Comparison of ENCODE assay signal across 13 cellular contexts in genomic region chr6:23176471-23176870, GRCh38.
DNase-seq lines count a peak whose midpoint lies in the region; ATAC-seq and TF ChIP-seq lines count a peak whose summit lies in the region.
"Had no signal": no experiment of that assay in that cellular context is flagged by ENCODE, and none has a peak within 500 bp of the region (broad histone marks: within the 10 kb centered on the region; RNA-seq: fewer than 3 reads in every experiment).

No MANE protein-coding gene starts in this region.

- H3K4me1 ChIP-seq in GM23338 (ENCODE audit: insufficient read depth) = peaks cover 12% of the 10 kb centered on the region

- H3K36me3 ChIP-seq in GM23338 (ENCODE audit: insufficient read depth) = no peaks in the 10 kb centered on the region

- no peaks in the 10 kb centered on the region for H3K9me3 ChIP-seq in CD4-positive, alpha-beta T cell (ENCODE audit: control insufficient read depth, low read length)

- TF ChIP-seq CTCF in GM23338 (conservative IDR thresholded peaks at IDR 0.05; ENCODE audit: low read depth in 2 of 2) (no peak), foreskin fibroblast (IDR thresholded peaks at IDR 0.05; ENCODE audit: low read depth, low read length) (no peak)
- TF ChIP-seq CTCF in CD4-positive, alpha-beta T cell (IDR thresholded peaks at IDR 0.05) = no peak

- no peak overlapping the region for H3K27ac Mint-ChIP-seq in GM23338
- no peak overlapping the region for H3K27ac Mint-ChIP-seq in CD4-positive, alpha-beta T cell
- H3K27ac Mint-ChIP-seq: B cell; CD4-positive, alpha-beta memory T cell had no signal

- H3K27me3 ChIP-seq in GM23338 (ENCODE audit: insufficient read depth) = no peaks in the 10 kb centered on the region
- H3K27me3 ChIP-seq in CD4-positive, alpha-beta T cell (ENCODE audit: control insufficient read depth, insufficient read depth, low read length) = no peaks in the 10 kb centered on the region

- POLR2A ChIA-PET in CD4-positive, alpha-beta T cell (lab: Charles Lee) = no interaction called here

- peaks cover 7% of the 10 kb centered on the region for H3K36me3 Mint-ChIP-seq in GM23338 (ENCODE audit: low read depth)
- no peaks in the 10 kb centered on the region for H3K36me3 Mint-ChIP-seq in CD4-positive, alpha-beta T cell (ENCODE audit: low read depth)
- H3K36me3 Mint-ChIP-seq: CD4-positive, alpha-beta memory T cell had no signal

- CTCF ChIA-PET in CD4-positive, alpha-beta T cell (lab: Charles Lee) = no interaction called here

- no peaks in the 10 kb centered on the region for H4K20me1 ChIP-seq in GM23338 (replicated peaks; ENCODE audit: insufficient read depth)

- H3K9me3 Mint-ChIP-seq in GM23338 = peaks cover 4% of the 10 kb centered on the region
- no peaks in the 10 kb centered on the region for H3K9me3 Mint-ChIP-seq in CD4-positive, alpha-beta T cell

- DNase-seq in GM23338 (ENCODE audit: low spot score) = no peak
- DNase-seq in NCI-H2227 (lab: John Stamatoyannopoulos, UW; ENCODE audit: unreplicated experiment) = peak; percentile 49
- peak in 1 of 2 donors; percentile 44 for DNase-seq in foreskin fibroblast
- DNase-seq in activated CD4-positive, alpha-beta T cell treated with anti-CD3 and anti-CD28 coated beads for 1 hour = no peak
- DNase-seq in stimulated activated CD4-positive, alpha-beta T cell treated with anti-CD3 and anti-CD28 coated beads, Interleukin-2, amount 100 ng/mL, for 48 hours = no peak
- no peak for DNase-seq in CD4-positive, alpha-beta T cell
- DNase-seq: Calu3; CD4-positive, alpha-beta memory T cell; NCI-H1105; NCI-H1694; SW 1271 had no signal

- no peak overlapping the region for H3K4me2 ChIP-seq in GM23338

- H3K79me2 ChIP-seq in GM23338 (replicated peaks; ENCODE audit: insufficient read depth) = no peaks in the 10 kb centered on the region

- 0 out of 2 replicates have a peak, but pooled peaks cover 3% of the 10 kb centered on the region for H3K9me2 ChIP-seq in GM23338 (ENCODE audit: insufficient read depth)

- H3K27ac ChIP-seq in GM23338 (ENCODE audit: low read depth) = no peak overlapping the region
- H3K27ac ChIP-seq in CD4-positive, alpha-beta T cell (ENCODE audit: low read depth, low read length) = no peak overlapping the region

- H3K4me3 Mint-ChIP-seq in GM23338 = no peak overlapping the region
- H3K4me3 Mint-ChIP-seq in CD4-positive, alpha-beta T cell = no peak overlapping the region
- H3K4me3 Mint-ChIP-seq: B cell; CD4-positive, alpha-beta memory T cell had no signal

- H3K4me1 Mint-ChIP-seq in GM23338 = peaks cover 15% of the 10 kb centered on the region
- H3K4me1 Mint-ChIP-seq in CD4-positive, alpha-beta T cell (ENCODE audit: low read depth) = no peaks in the 10 kb centered on the region
- H3K4me1 Mint-ChIP-seq: B cell; CD4-positive, alpha-beta memory T cell had no signal

- H3K4me3 ChIP-seq in GM23338 (no peak overlapping the region), foreskin fibroblast (ENCODE audit: low read depth in 1 of 2, low read length in 2 of 2) (peak overlapping the region; percentile 3 to 31)

- no peaks in the 10 kb centered on the region for H3F3A ChIP-seq in GM23338 (replicated peaks; ENCODE audit: low read depth)

- ATAC-seq in GM23338 (no peak), HG02763 (IDR thresholded peaks at IDR 0.05; ENCODE audit: unreplicated experiment) (no peak)
- no peak for ATAC-seq in CD4-positive, alpha-beta T cell (ENCODE audit: poor library complexity)

- intact Hi-C loops in CD4-positive, alpha-beta T cell (cut with DNase I, micrococcal nuclease) = no loop called here

- no peaks in the 10 kb centered on the region for H3K27me3 Mint-ChIP-seq in GM23338 (ENCODE audit: insufficient read depth, low read depth, poor library complexity)
- H3K27me3 Mint-ChIP-seq in CD4-positive, alpha-beta T cell = no peaks in the 10 kb centered on the region
- H3K27me3 Mint-ChIP-seq: B cell; CD4-positive, alpha-beta memory T cell had no signal

- peak overlapping the region; percentile 67 for H2AFZ ChIP-seq in GM23338

TF ChIP-seq in GM23338, 12 proteins besides CTCF, POLR2A, EP300 and RAD21:
- TF ChIP-seq STAT1 (IDR thresholded peaks at IDR 0.05; ENCODE audit: unreplicated experiment) (no peak), CREB1 (CRISPR knock-in tag; IDR thresholded peaks at IDR 0.05; ENCODE audit: low read depth) (no peak)
